ENCODE assay signal across 18 cellular contexts in the genomic region with DNA sequence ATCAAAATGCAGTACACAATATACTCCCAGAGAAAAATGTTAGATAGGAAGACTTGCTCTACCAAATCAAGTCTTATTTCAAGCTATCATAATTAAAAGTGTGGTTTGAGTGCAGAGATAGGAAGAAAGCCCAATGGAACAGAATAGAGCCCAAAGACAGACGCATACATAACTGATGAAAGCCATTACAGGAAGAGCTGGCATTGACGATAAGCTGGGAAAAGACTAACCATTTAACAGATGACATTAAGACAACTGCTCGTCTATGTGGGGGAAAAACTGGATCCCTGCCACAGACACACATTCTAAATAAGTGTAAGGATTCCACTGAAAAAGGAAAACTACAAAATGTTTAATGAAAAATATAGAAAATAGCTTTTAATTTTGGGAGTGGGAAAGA.
"Had no signal": no experiment of that assay in that cellular context is flagged by ENCODE, and none has a peak within 500 bp of the region (broad histone marks: within the 10 kb centered on the region; RNA-seq: fewer than 3 reads in every experiment).

No MANE protein-coding gene starts in this region.

- H3K9ac ChIP-seq: parathyroid adenoma had no signal

- H3K27ac ChIP-seq: breast epithelium, dorsolateral prefrontal cortex, gastrocnemius medialis, parathyroid adenoma, suprapubic skin had no signal

- H3K27ac Mint-ChIP-seq: activated naive CD8-positive, alpha-beta T cell treated with anti-CD3 and anti-CD28 coated beads for 36 hours; activated T-helper 1 cell treated with anti-CD3 and anti-CD28 coated beads, Interleukin-12 subunit alpha, Interleukin-12 subunit beta, Interleukin-2, Interleukin-4 antibody, amounts not matched to agents 30 ng/mL and 10 ng/mL and 1 ng/mL, durations not matched to agents 14 hours and 24 hours and 36 hours; endodermal cell; naive thymus-derived CD4-positive, alpha-beta T cell had no signal

- H3K9me3 ChIP-seq: gastrocnemius medialis, mucosa of descending colon had no signal

- H2AFZ ChIP-seq: parathyroid adenoma had no signal

- H3K27me3 ChIP-seq: breast epithelium, gastrocnemius medialis, heart left ventricle, suprapubic skin had no signal

- H3K4me1 Mint-ChIP-seq: activated naive CD8-positive, alpha-beta T cell treated with anti-CD3 and anti-CD28 coated beads for 36 hours; endodermal cell; naive thymus-derived CD4-positive, alpha-beta T cell had no signal

- H3K36me3 ChIP-seq: breast epithelium, gastrocnemius medialis, heart left ventricle, suprapubic skin had no signal

- DNase-seq: activated naive CD8-positive, alpha-beta T cell treated with anti-CD3 and anti-CD28 coated beads for 36 hours; dorsolateral prefrontal cortex; endodermal cell; gastrocnemius medialis; heart left ventricle; left colon; mucosa of descending colon; naive thymus-derived CD4-positive, alpha-beta T cell; stimulated activated CD4-positive, alpha-beta T cell treated with anti-CD3 and anti-CD28 coated beads, Interleukin-4, amount 100 ng/mL, for 4 hours; stimulated activated CD8-positive, alpha-beta memory T cell treated with anti-CD3 and anti-CD28 coated beads, Interleukin-4, amount 100 ng/mL, for 48 hours; stimulated activated naive CD8-positive, alpha-beta T cell treated with anti-CD3 and anti-CD28 coated beads, Interleukin-15, Interleukin-2, amounts not matched to agents 100 U/mL and 50 U/mL, for 24 hours; T-helper 2 cell; trophoblast cell had no signal

- ATAC-seq: activated CD4-positive, CD25-positive, alpha-beta regulatory T cell treated with anti-CD3 and anti-CD28 coated beads, Interleukin-2, amount 50 U/mL, for 24 hours; gastrocnemius medialis; left colon; naive thymus-derived CD4-positive, alpha-beta T cell; stimulated activated naive CD8-positive, alpha-beta T cell treated with anti-CD3 and anti-CD28 coated beads, Interleukin-15, Interleukin-2, amounts not matched to agents 100 U/mL and 50 U/mL, for 24 hours had no signal

- H3K9me3 Mint-ChIP-seq: activated T-helper 1 cell treated with anti-CD3 and anti-CD28 coated beads, Interleukin-12 subunit alpha, Interleukin-12 subunit beta, Interleukin-2, Interleukin-4 antibody, amounts not matched to agents 30 ng/mL and 10 ng/mL and 1 ng/mL, durations not matched to agents 14 hours and 24 hours and 36 hours had no signal

- H3K79me2 ChIP-seq: parathyroid adenoma had no signal

- H3K4me1 ChIP-seq: breast epithelium, gastrocnemius medialis, parathyroid adenoma, suprapubic skin had no signal

- H3K4me3 ChIP-seq: breast epithelium, dorsolateral prefrontal cortex, gastrocnemius medialis, heart left ventricle, mucosa of descending colon, suprapubic skin had no signal

- H3K4me3 Mint-ChIP-seq: activated naive CD8-positive, alpha-beta T cell treated with anti-CD3 and anti-CD28 coated beads for 36 hours; activated T-helper 1 cell treated with anti-CD3 and anti-CD28 coated beads, Interleukin-12 subunit alpha, Interleukin-12 subunit beta, Interleukin-2, Interleukin-4 antibody, amounts not matched to agents 30 ng/mL and 10 ng/mL and 1 ng/mL, durations not matched to agents 14 hours and 24 hours and 36 hours; endodermal cell; naive thymus-derived CD4-positive, alpha-beta T cell had no signal

- H3K36me3 Mint-ChIP-seq: naive thymus-derived CD4-positive, alpha-beta T cell had no signal
